In genomic region chr12:21438643-21439042, GRCh38 we compare ENCODE assay signal across 7 cellular contexts. TPM values are rescaled to one million over a fixed set of nuclear protein-coding genes. Genes with fewer than 3 reads are reported as not detected.
A peak's percentile ranks its signal among the peaks of the same experiment; 100 is the strongest.
DNase-seq lines count a peak whose midpoint lies in the region; ATAC-seq and TF ChIP-seq lines count a peak whose summit lies in the region.

No MANE protein-coding gene starts in this region.

- CTCF ChIA-PET in PC-3 (lab: Charles Lee) = no interaction called here

- peaks cover 2% of the 10 kb centered on the region; the same call in 1 of the 2 replicates for H4K20me1 ChIP-seq in PC-3 (ENCODE audit: low read length)

- peak overlapping the region; percentile 92; the same call in 1 of the 2 replicates for H3K9ac ChIP-seq in PC-3 (ENCODE audit: low read length)
- no peak overlapping the region for H3K9ac ChIP-seq in rectal smooth muscle tissue (ENCODE audit: low read length)

- H3K79me2 ChIP-seq in PC-3 (ENCODE audit: low read length) = peaks cover 25% of the 10 kb centered on the region; the same call in 1 of the 2 replicates

- H3K4me3 ChIP-seq in GM12865 (ENCODE audit: low read depth, low read length) (peak overlapping the region; percentile 66), PC-3 (ENCODE audit: low read length) (peak overlapping the region; percentile 88), epithelial cell of proximal tubule (ENCODE audit: low read depth, low read length) (peak overlapping the region; percentile 92), rectal smooth muscle tissue (ENCODE audit: low read length) (peak overlapping the region; percentile 90)

- H2AFZ ChIP-seq in PC-3 (ENCODE audit: low read length) = no peak overlapping the region

- no peaks in the 10 kb centered on the region for H3F3A ChIP-seq in PC-3 (ENCODE audit: low read length, unreplicated experiment)

- DNase-seq in GM12865 (ENCODE audit: low read depth) (no peak), PC-3 (peak; percentile 54), epithelial cell of proximal tubule (ENCODE audit: low read depth) (no peak), NCI-H2227 (lab: John Stamatoyannopoulos, UW; ENCODE audit: unreplicated experiment) (no peak), NCI-H2081 treated with DMSO at 0.1 percent for 48 hours (lab: John Stamatoyannopoulos, UW) (no peak), MV-4-11 (lab: John Stamatoyannopoulos, UW) (no peak)

- H3K4me2 ChIP-seq in PC-3 (ENCODE audit: low read length) = peak overlapping the region; percentile 80

- H3K27me3 ChIP-seq in PC-3 (ENCODE audit: low read length) (no peaks in the 10 kb centered on the region), rectal smooth muscle tissue (ENCODE audit: control insufficient read depth, insufficient read depth, low read length) (no peaks in the 10 kb centered on the region)

- TF ChIP-seq CTCF in GM12865 (IDR thresholded peaks at IDR 0.05; ENCODE audit: insufficient read depth, low read depth, low read length, missing control alignments) (no peak), PC-3 (conservative IDR thresholded peaks at IDR 0.05; ENCODE audit: low read depth, low read length) (no peak), epithelial cell of proximal tubule (conservative IDR thresholded peaks at IDR 0.05; ENCODE audit: low read depth, low read length) (no peak)

- intact Hi-C loops in PC-3 (cut with micrococcal nuclease) = no loop called here

- POLR2A ChIA-PET in PC-3 (lab: Charles Lee; ENCODE audit: unreplicated experiment) = no interaction called here

- H3K9me2 ChIP-seq in PC-3 (replicated peaks; ENCODE audit: low read length) = no peaks in the 10 kb centered on the region

- H3K9me3 ChIP-seq in PC-3 (ENCODE audit: low read length) = no peaks in the 10 kb centered on the region

- H3K4me1 ChIP-seq in PC-3 (ENCODE audit: insufficient read depth, low read length) (peaks cover 9% of the 10 kb centered on the region), rectal smooth muscle tissue (ENCODE audit: control insufficient read depth, insufficient read depth, low read length) (peaks cover 4% of the 10 kb centered on the region)

- H3K36me3 ChIP-seq in PC-3 (ENCODE audit: low read depth, low read length) = no peaks in the 10 kb centered on the region
- no peaks in the 10 kb centered on the region for H3K36me3 ChIP-seq in rectal smooth muscle tissue (ENCODE audit: control insufficient read depth, insufficient read depth, low read length)

- peak overlapping the region; percentile 64 for H3K27ac ChIP-seq in PC-3 (ENCODE audit: low read length)
- peak overlapping the region; percentile 90 for H3K27ac ChIP-seq in rectal smooth muscle tissue (ENCODE audit: low read depth, low read length)

- BruUV-seq in PC-3 (replicated peaks; lab: Mats Ljungman, UMichigan) = no TSS peak

- peak; percentile 30; the same call in 1 of the 2 replicates for ATAC-seq in PC-3

RNA-seq across cellular contexts. Expression of gene PYROXD1, which starts 1.2 kb away (rescaled TPM):
- total RNA-seq in PC-3 (2014; rRNA removed) (5.5 and 7.4 TPM in 2 replicates), epithelial cell of proximal tubule (10.1 and 11.1 TPM in 2 replicates)
